Comparison of ENCODE assay signal across 22 cellular contexts in genomic region chr20:32912688-32913087, GRCh38. TPM values are rescaled to one million over a fixed set of nuclear protein-coding genes. Genes with fewer than 3 reads are reported as not detected.
"Had no signal": no experiment of that assay in that cellular context is flagged by ENCODE, and none has a peak within 500 bp of the region (broad histone marks: within the 10 kb centered on the region; RNA-seq: fewer than 3 reads in every experiment).

No MANE protein-coding gene starts in this region.

- H3K4me3 ChIP-seq: colonic mucosa, gastroesophageal sphincter, mucosa of descending colon, right atrium auricular region, sigmoid colon, skin epidermis, testis, tibial nerve had no signal

- H3K27me3 Mint-ChIP-seq: naive thymus-derived CD8-positive, alpha-beta T cell; stimulated activated naive B cell treated with anti-CD40 and anti-IgM and Interleukin-4, amounts not matched to agents 10 μg/mL and 1 μg/mL and 100 μg/mL, for 72 hours; stimulated activated naive CD8-positive, alpha-beta T cell treated with anti-CD3 and anti-CD28 coated beads, Interleukin-15, amount 100 ng/mL, for 72 hours had no signal

- H3K27ac Mint-ChIP-seq: endodermal cell; stimulated activated naive B cell treated with anti-CD40 and anti-IgM and Interleukin-4, amounts not matched to agents 10 μg/mL and 1 μg/mL and 100 μg/mL, for 72 hours had no signal

- H3K4me1 Mint-ChIP-seq: immature natural killer cell; stimulated activated naive B cell treated with anti-CD40 and anti-IgM and Interleukin-4, amounts not matched to agents 10 μg/mL and 1 μg/mL and 100 μg/mL, for 72 hours had no signal

- FAIRE-seq: kidney had no signal

- H3K4me3 Mint-ChIP-seq: endodermal cell; immature natural killer cell; naive thymus-derived CD8-positive, alpha-beta T cell; stimulated activated naive B cell treated with anti-CD40 and anti-IgM and Interleukin-4, amounts not matched to agents 10 μg/mL and 1 μg/mL and 100 μg/mL, for 72 hours; stimulated activated naive CD8-positive, alpha-beta T cell treated with anti-CD3 and anti-CD28 coated beads, Interleukin-15, amount 100 ng/mL, for 72 hours had no signal

- H3K36me3 ChIP-seq: colonic mucosa, gastroesophageal sphincter, neutrophil, right atrium auricular region, sigmoid colon, tibial nerve had no signal

- H3K27me3 ChIP-seq: colonic mucosa, gastroesophageal sphincter, neutrophil, right atrium auricular region, sigmoid colon, testis, tibial nerve had no signal

- DNase-seq: colonic mucosa; effector CD4-positive, alpha-beta T cell; endodermal cell; foreskin fibroblast; immature natural killer cell; kidney; mucosa of descending colon; naive thymus-derived CD8-positive, alpha-beta T cell; sigmoid colon; stimulated activated CD4-positive, alpha-beta T cell treated with anti-CD3 and anti-CD28 coated beads, Interleukin-2, amount 100 ng/mL, for 24 hours; stimulated activated CD4-positive, alpha-beta T cell treated with anti-CD3 and anti-CD28 coated beads, Interleukin-4, amount 100 ng/mL, for 4 hours; stimulated activated naive B cell treated with anti-CD40 and anti-IgM and Interleukin-4, amounts not matched to agents 10 μg/mL and 1 μg/mL and 100 μg/mL, for 72 hours; stimulated activated naive CD8-positive, alpha-beta T cell treated with anti-CD3 and anti-CD28 coated beads, Interleukin-15, amount 100 ng/mL, for 72 hours; testis had no signal

RNA-seq across cellular contexts. Expression of gene EFCAB8, which starts 54.0 kb away (rescaled TPM):
- total RNA-seq: cerebellum, dermis microvascular lymphatic vessel endothelial cell, lower leg skin, right atrium auricular region had no signal
